In the genomic region with DNA sequence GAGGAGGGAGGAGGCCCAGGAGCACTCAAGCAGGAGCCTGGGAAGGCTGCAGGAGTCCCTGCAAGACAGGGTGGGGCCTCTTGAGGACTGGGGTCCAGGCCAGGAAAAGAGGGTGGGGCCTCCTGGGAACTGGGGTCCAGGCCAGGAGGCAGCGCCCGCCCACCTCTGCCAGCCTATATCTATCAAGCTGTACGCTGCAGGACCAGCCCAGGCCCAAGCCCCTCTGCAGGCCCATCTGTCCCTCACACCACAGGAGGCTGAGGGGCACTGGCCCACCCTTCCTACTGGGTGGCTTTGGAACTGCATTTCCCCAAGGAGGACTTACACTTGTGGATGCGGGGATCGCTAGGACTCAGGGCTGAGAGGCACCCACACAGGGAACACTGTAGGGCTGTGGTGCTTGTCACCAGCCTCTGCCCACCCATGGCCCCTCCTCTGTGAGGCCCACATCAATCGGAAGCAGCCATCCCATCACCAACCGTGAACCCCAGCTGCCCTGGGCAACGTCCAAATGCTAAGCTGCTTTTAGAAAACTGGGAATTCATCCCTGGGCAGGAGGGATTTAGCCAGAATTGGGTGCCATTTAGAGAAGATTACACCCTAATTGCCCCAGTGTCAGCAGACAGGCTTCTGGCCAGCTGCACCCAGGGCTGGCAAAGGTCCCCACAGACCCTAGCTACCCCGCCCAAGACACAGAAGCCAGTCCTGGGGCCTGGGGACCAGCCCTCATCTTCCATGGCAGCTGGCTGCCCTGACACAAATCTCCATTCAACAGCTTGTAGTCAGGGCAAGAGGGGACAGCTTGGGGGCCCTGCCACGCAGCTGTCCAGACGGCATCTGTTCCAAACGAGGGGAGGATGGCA, we compare ENCODE assay signal across 1 cellular context.
TF ChIP-seq lines count a peak whose summit lies in the region.

No MANE protein-coding gene starts in this region.

TF ChIP-seq in GM23338, 12 proteins besides CTCF, POLR2A, EP300 and RAD21 (continued from another document):
- TF ChIP-seq REST (IDR thresholded peaks at IDR 0.05; ENCODE audit: unreplicated experiment) = no peak
- TF ChIP-seq CREB1 (CRISPR knock-in tag; IDR thresholded peaks at IDR 0.05; ENCODE audit: low read depth) = no peak
- no peak for TF ChIP-seq ETS1 (IDR thresholded peaks at IDR 0.05)
- no peak for TF ChIP-seq NANOG (IDR thresholded peaks at IDR 0.05; ENCODE audit: borderline replicate concordance)
- no peak for TF ChIP-seq ZNF331 (CRISPR knock-in tag; IDR thresholded peaks at IDR 0.05; ENCODE audit: low read depth)
